2 cellular contexts compared by ENCODE assay signal in genomic region chr20:34628026-34628425, GRCh38.
TF ChIP-seq lines count a peak whose summit lies in the region.

No MANE protein-coding gene starts in this region.

TF ChIP-seq in HepG2, 621 proteins besides CTCF, POLR2A, EP300 and RAD21:
- TF ChIP-seq E2F1 (CRISPR knock-in tag; IDR thresholded peaks at IDR 0.05): no peak
- peak; percentile 2; the same call in 1 of the 2 replicates for TF ChIP-seq ATF1 (CRISPR knock-in tag; IDR thresholded peaks at IDR 0.05)
- no peak for TF ChIP-seq ZEB1 (IDR thresholded peaks at IDR 0.05; ENCODE audit: insufficient replicate concordance, low read depth)
- TF ChIP-seq ZNF546 (CRISPR knock-in tag; conservative IDR thresholded peaks at IDR 0.05): no peak
- TF ChIP-seq RCOR2 (CRISPR knock-in tag; IDR thresholded peaks at IDR 0.05): 0 out of 2 replicates have a peak, but pooled peaks have one; percentile 25
- TF ChIP-seq EED (CRISPR knock-in tag; IDR thresholded peaks at IDR 0.05): no peak
- TF ChIP-seq ZNF121 (CRISPR knock-in tag; IDR thresholded peaks at IDR 0.05): peak; percentile 94

TF ChIP-seq in K562, 482 proteins besides CTCF, POLR2A, EP300 and RAD21:
- TF ChIP-seq RBM25 (IDR thresholded peaks at IDR 0.05; ENCODE audit: low read depth, low read length, severe bottlenecking): peak; percentile 17
- no peak for TF ChIP-seq HDGF (IDR thresholded peaks at IDR 0.05)
- no peak for TF ChIP-seq MEF2D (tag; conservative IDR thresholded peaks at IDR 0.05; ENCODE audit: low read depth)
- TF ChIP-seq HMGXB4 (CRISPR knock-in tag; IDR thresholded peaks at IDR 0.05): no peak
- TF ChIP-seq ZNF133 (CRISPR knock-in tag; IDR thresholded peaks at IDR 0.05): no peak
- peak; percentile 80 for TF ChIP-seq ZNF121 (CRISPR knock-in tag; conservative IDR thresholded peaks at IDR 0.05)
- no peak for TF ChIP-seq BRD4 (IDR thresholded peaks at IDR 0.05)
- TF ChIP-seq MECOM (CRISPR knock-in tag; IDR thresholded peaks at IDR 0.05): no peak
